Comparison of ENCODE assay signal across 8 cellular contexts in genomic region chr9:6106576-6107339, GRCh38.
DNase-seq lines count a peak whose midpoint lies in the region; ATAC-seq and TF ChIP-seq lines count a peak whose summit lies in the region.

No MANE protein-coding gene starts in this region.

- ATAC-seq in GM21526 (IDR thresholded peaks at IDR 0.05; ENCODE audit: low FRiP score, unreplicated experiment) (peak; percentile 81), left cardiac atrium (peak; percentile 68 to 92)
- ATAC-seq in stimulated activated effector memory CD8-positive, alpha-beta T cell treated with anti-CD3 and anti-CD28 coated beads, Interleukin-12 subunit alpha, Interleukin-12 subunit beta, amount 100 ng/mL, for 72 hours, result peak; percentile 24

- no peaks in the 10 kb centered on the region for H3K9me3 Mint-ChIP-seq in stimulated activated effector memory CD8-positive, alpha-beta T cell treated with anti-CD3 and anti-CD28 coated beads, Interleukin-12 subunit alpha, Interleukin-12 subunit beta, amount 100 ng/mL, for 72 hours

- TF ChIP-seq CTCF in VCaP (conservative IDR thresholded peaks at IDR 0.05), result peak; percentile 81

- H3K27ac ChIP-seq in VCaP, result peak overlapping the region; percentile 41

- peaks cover 12% of the 10 kb centered on the region for H3K4me1 Mint-ChIP-seq in stimulated activated effector memory CD8-positive, alpha-beta T cell treated with anti-CD3 and anti-CD28 coated beads, Interleukin-12 subunit alpha, Interleukin-12 subunit beta, amount 100 ng/mL, for 72 hours

- DNase-seq in ELF-1 (ENCODE audit: low read depth, low spot score) (peak; percentile 32), left cardiac atrium (no peak), COR-L47 (lab: John Stamatoyannopoulos, UW) (no peak)
- peak; percentile 59 for DNase-seq in Jurkat, Clone E6-1 (ENCODE audit: low read depth, low spot score)
- no peak for DNase-seq in stimulated activated effector memory CD8-positive, alpha-beta T cell treated with anti-CD3 and anti-CD28 coated beads, Interleukin-12 subunit alpha, Interleukin-12 subunit beta, amount 100 ng/mL, for 72 hours (ENCODE audit: low spot score in 2 of 2)
- no peak for DNase-seq in activated effector memory CD4-positive, alpha-beta T cell treated with Interleukin-2 at 50 U/mL for 16 hours

- H3K4me3 Mint-ChIP-seq in stimulated activated effector memory CD8-positive, alpha-beta T cell treated with anti-CD3 and anti-CD28 coated beads, Interleukin-12 subunit alpha, Interleukin-12 subunit beta, amount 100 ng/mL, for 72 hours, result no peak overlapping the region

- no peaks in the 10 kb centered on the region for H3K36me3 Mint-ChIP-seq in stimulated activated effector memory CD8-positive, alpha-beta T cell treated with anti-CD3 and anti-CD28 coated beads, Interleukin-12 subunit alpha, Interleukin-12 subunit beta, amount 100 ng/mL, for 72 hours

- intact Hi-C loops in left cardiac atrium (cut with DNase I), result loop anchor here in 1 of 2 donors (5.0 kb wide), 1 partner anchor 49 kb away; no protein-coding TSS in a partner anchor

- H3K4me3 ChIP-seq in Jurkat, Clone E6-1 (ENCODE audit: low read length), result no peak overlapping the region

- no peak overlapping the region for H3K27ac Mint-ChIP-seq in stimulated activated effector memory CD8-positive, alpha-beta T cell treated with anti-CD3 and anti-CD28 coated beads, Interleukin-12 subunit alpha, Interleukin-12 subunit beta, amount 100 ng/mL, for 72 hours

Comparison
In these comparisons a context has a peak if more than half of its experiments do, and no peak if none do; other contexts are left out.
1. DNase-seq: peak in ELF-1 (single experiment) and Jurkat, Clone E6-1 (single experiment); none in left cardiac atrium (single experiment), stimulated activated effector memory CD8-positive, alpha-beta T cell treated with anti-CD3 and anti-CD28 coated beads, Interleukin-12 subunit alpha, Interleukin-12 subunit beta, amount 100 ng/mL, for 72 hours (0 of 2), activated effector memory CD4-positive, alpha-beta T cell treated with Interleukin-2 at 50 U/mL for 16 hours (single experiment) and COR-L47 (single experiment).
2. ATAC-seq: peak in every context shown above with its lines; median percentile 81 in GM21526; 80 in left cardiac atrium; 24 in stimulated activated effector memory CD8-positive, alpha-beta T cell treated with anti-CD3 and anti-CD28 coated beads, Interleukin-12 subunit alpha, Interleukin-12 subunit beta, amount 100 ng/mL, for 72 hours.